Comparison of ENCODE assay signal across 16 cellular contexts in the genomic region with DNA sequence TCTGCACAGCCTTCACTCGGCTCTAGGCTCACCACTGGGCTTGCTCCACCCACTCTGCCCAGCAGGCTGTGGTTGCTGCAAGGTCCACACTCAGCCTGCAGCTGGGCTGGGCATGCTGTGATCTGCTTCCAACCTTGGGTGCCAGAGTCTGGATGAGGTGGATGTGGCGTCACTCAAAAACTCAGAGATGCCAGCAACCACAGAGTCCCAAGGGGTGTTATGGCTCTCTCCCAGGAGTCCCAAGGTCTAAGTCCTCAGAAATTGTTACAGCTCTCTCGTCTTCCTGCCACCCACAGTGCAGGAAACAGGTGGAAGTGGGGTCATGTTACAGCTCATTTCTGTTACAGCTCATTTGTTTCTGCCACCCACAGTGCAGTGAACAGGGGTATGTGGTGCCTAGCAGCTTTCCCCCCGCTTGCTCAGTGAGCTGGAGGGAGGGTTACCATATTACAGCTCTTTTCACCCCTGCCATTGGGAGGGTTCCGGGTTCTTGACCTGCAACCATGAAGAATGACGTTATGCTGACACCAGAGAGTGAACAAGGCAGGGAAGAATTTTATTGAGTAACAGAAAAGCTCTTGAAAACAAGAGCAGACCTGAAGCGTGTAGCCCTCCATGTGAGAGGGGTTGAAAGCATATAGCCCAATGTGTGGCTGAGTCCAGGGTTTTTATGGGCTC.
DNase-seq lines count a peak whose midpoint lies in the region; FAIRE-seq and TF ChIP-seq lines count a peak whose summit lies in the region.
"Had no signal": no experiment of that assay in that cellular context is flagged by ENCODE, and none has a peak within 500 bp of the region (broad histone marks: within the 10 kb centered on the region; RNA-seq: fewer than 3 reads in every experiment).

No MANE protein-coding gene starts in this region.

- H3K9me3 ChIP-seq in neuronal stem cell (replicated peaks in 1 of 2; ENCODE audit: control insufficient read depth in 2 of 2, insufficient read depth in 1 of 2, low read depth in 1 of 2, low read length in 2 of 2): no peaks in the 10 kb centered on the region
- H3K9me3 ChIP-seq in thyroid gland: no peaks in the 10 kb centered on the region
- H3K9me3 ChIP-seq: ascending aorta had no signal

- no peak overlapping the region for H3K14ac ChIP-seq in neuronal stem cell (ENCODE audit: low read length)

- WGBS in neuronal stem cell (ENCODE audit: extremely low coverage in 2 of 2, insufficient read length in 2 of 2, insufficient replicate concordance in 1 of 2), 2 donors: no CpG with 5 or more reads among the region's 7 CpGs
- 70 to 81% methylated on average over 6 to 7 of the region's 7 CpGs for WGBS in thyroid gland, 2 donors

- TF ChIP-seq POLR2A in thyroid gland (IDR thresholded peaks at IDR 0.05): no peak

- no peaks in the 10 kb centered on the region for H3K79me1 ChIP-seq in neuronal stem cell (ENCODE audit: low read depth, low read length)

- H3K27me3 ChIP-seq in neuronal stem cell (ENCODE audit: control insufficient read depth in 3 of 3, insufficient read depth in 3 of 3, low read depth in 1 of 3, low read length in 3 of 3): no peaks in the 10 kb centered on the region
- H3K27me3 ChIP-seq in thyroid gland: no peaks in the 10 kb centered on the region
- H3K27me3 ChIP-seq: ascending aorta had no signal

- H3K36me3 ChIP-seq in neuronal stem cell (replicated peaks in 1 of 2; ENCODE audit: control insufficient read depth in 2 of 2, insufficient read depth in 2 of 2, low read length in 2 of 2) (no peaks in the 10 kb centered on the region), thyroid gland (no peaks in the 10 kb centered on the region)
- H3K36me3 ChIP-seq: ascending aorta had no signal

- no peak overlapping the region for H2AK5ac ChIP-seq in neuronal stem cell (ENCODE audit: low read depth, low read length)

- no peak for TF ChIP-seq CTCF in astrocyte of the spinal cord (IDR thresholded peaks at IDR 0.05; ENCODE audit: low read depth, low read length)
- TF ChIP-seq CTCF in thyroid gland (IDR thresholded peaks at IDR 0.05): no peak

- no peak overlapping the region for H2BK15ac ChIP-seq in neuronal stem cell (ENCODE audit: low read length)

- H3K4me2 ChIP-seq in neuronal stem cell (ENCODE audit: insufficient read depth, low read length, poor library complexity, severe bottlenecking): no peak overlapping the region

- no peak overlapping the region for H4K8ac ChIP-seq in neuronal stem cell (ENCODE audit: low read depth, low read length)

- peak overlapping the region; percentile 76 for H3K18ac ChIP-seq in neuronal stem cell (ENCODE audit: low read length)

- DNase-seq in DMS153 (lab: John Stamatoyannopoulos, UW): peak; percentile 7
- DNase-seq in DMS153 treated with DMSO at 0.1 percent for 48 hours (lab: John Stamatoyannopoulos, UW; ENCODE audit: unreplicated experiment): no peak
- DNase-seq in NCI-H2107 (lab: John Stamatoyannopoulos, UW): peak; percentile 42
- DNase-seq in astrocyte of the spinal cord (ENCODE audit: low read depth, low spot score): peak; percentile 5
- peak; percentile 6 for DNase-seq in neuronal stem cell (ENCODE audit: low spot score)
- DNase-seq in thyroid gland: no peak
- no peak for DNase-seq in mucosa of gallbladder (ENCODE audit: low spot score)
- DNase-seq in frontal cortex (ENCODE audit: low spot score in 2 of 2): no peak
- DNase-seq: 8988T; activated CD4-positive, alpha-beta T cell treated with anti-CD3 and anti-CD28 coated beads for 4 hours; activated T-cell treated with anti-CD3 and anti-CD28 coated beads, Interleukin-2, amount 50 U/mL, for 48 hours; COR-L47; hippocampal formation; stimulated activated CD8-positive, alpha-beta memory T cell treated with anti-CD3 and anti-CD28 coated beads, Interleukin-4, amount 100 ng/mL, for 48 hours; T-cell had no signal

- H3K9ac ChIP-seq in neuronal stem cell (ENCODE audit: low read depth, low read length, poor library complexity): no peak overlapping the region

- peak overlapping the region; percentile 73 for H2AFZ ChIP-seq in neuronal stem cell (ENCODE audit: low read length)

- H2BK120ac ChIP-seq in neuronal stem cell (ENCODE audit: low read depth, low read length): no peak overlapping the region

- no peak overlapping the region for H3K4me3 ChIP-seq in astrocyte of the spinal cord (ENCODE audit: low read depth, low read length)
- H3K4me3 ChIP-seq in neuronal stem cell (ENCODE audit: low read length in 2 of 2): peak overlapping the region in 1 of 2 donors; percentile 68
- no peak overlapping the region for H3K4me3 ChIP-seq in thyroid gland (replicated peaks in 1 of 3)
- H3K4me3 ChIP-seq: ascending aorta had no signal

- H3K27ac ChIP-seq in neuronal stem cell (replicated peaks; ENCODE audit: low read length) (peak overlapping the region; percentile 12), thyroid gland (no peak overlapping the region)
- H3K27ac ChIP-seq: ascending aorta had no signal

- no peak overlapping the region for H2BK12ac ChIP-seq in neuronal stem cell (ENCODE audit: low read length)

- no peak overlapping the region for H3K4ac ChIP-seq in neuronal stem cell (ENCODE audit: low read length)

- no peak overlapping the region for H2BK5ac ChIP-seq in neuronal stem cell (ENCODE audit: low read length)

- H3K4me1 ChIP-seq in neuronal stem cell (ENCODE audit: control insufficient read depth in 2 of 2, insufficient read depth in 1 of 2, low read depth in 1 of 2, low read length in 2 of 2) (peaks cover 2 to 5% of the 10 kb centered on the region in 2 donors), thyroid gland (no peaks in the 10 kb centered on the region)
- H3K4me1 ChIP-seq: ascending aorta had no signal

- no peak overlapping the region for H3K23ac ChIP-seq in neuronal stem cell (ENCODE audit: low read depth, low read length, poor library complexity)

- no peak overlapping the region for H4K91ac ChIP-seq in neuronal stem cell (ENCODE audit: low read depth, low read length, poor library complexity)

- in situ Hi-C loops in astrocyte of the spinal cord (cut with HindIII; ENCODE audit: low sequenced_read_pairs): no loop called here

- no peak for FAIRE-seq in frontal cortex (lab: Jason Lieb, UNC)

- intact Hi-C loops in thyroid gland (cut with DNase I): no loop called here

Comparison
In these comparisons a context has a peak if more than half of its experiments do, and no peak if none do; other contexts are left out.
1. DNase-seq: peak in DMS153 (single experiment), NCI-H2107 (single experiment), astrocyte of the spinal cord (single experiment) and neuronal stem cell (single experiment); none in DMS153 treated with DMSO at 0.1 percent for 48 hours (single experiment), thyroid gland (0 of 2), mucosa of gallbladder (single experiment) and frontal cortex (0 of 2).